Comparison of ENCODE assay signal across 8 cellular contexts in the genomic region with DNA sequence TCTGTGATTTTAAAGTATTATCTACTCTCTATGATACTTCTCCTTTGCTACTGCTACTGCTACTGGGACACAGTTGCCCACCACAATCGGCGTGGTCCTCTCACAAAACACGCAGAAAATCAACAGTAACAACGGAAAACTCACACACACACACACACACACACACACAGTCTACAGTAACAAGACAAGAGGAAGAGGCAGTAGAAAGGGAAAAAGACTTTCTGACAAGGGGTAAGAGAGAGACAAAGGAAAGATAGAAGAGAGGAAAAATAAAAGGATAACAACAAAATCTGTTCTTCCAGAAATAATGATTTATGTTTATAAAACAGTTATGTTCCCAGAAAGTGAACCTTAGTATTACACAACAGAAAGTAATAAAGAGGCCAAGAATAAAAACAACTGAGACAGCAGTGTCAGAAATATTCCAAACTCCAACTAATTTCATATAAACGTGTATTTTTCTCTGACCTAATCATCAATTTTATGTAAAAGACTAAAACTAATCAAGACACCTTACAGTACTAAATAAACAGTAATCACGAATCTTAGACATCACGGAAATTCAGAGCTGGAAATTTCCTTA. TPM values are rescaled to one million over a fixed set of nuclear protein-coding genes. Genes with fewer than 3 reads are reported as not detected.
DNase-seq lines count a peak whose midpoint lies in the region; ATAC-seq, FAIRE-seq and TF ChIP-seq lines count a peak whose summit lies in the region.

No MANE protein-coding gene starts in this region.

- H3K36me3 ChIP-seq in PC-9 (ENCODE audit: low read depth) (peaks cover 5% of the 10 kb centered on the region; the same call in 1 of the 2 replicates), pancreas (no peaks in the 10 kb centered on the region)

- peaks cover 48% of the 10 kb centered on the region for H4K20me1 ChIP-seq in PC-9 (ENCODE audit: insufficient read depth)

- POLR2A ChIA-PET in PC-9 (lab: Charles Lee; ENCODE audit: unreplicated experiment): interaction anchor here (0.5 to 0.7 kb wide), 3 partner anchors 13 to 93 kb away, joined by 4 to 9 read pairs (median 6); no protein-coding TSS in a partner anchor

- no peak overlapping the region for H2AFZ ChIP-seq in PC-9

- H3F3A ChIP-seq in PC-9 (ENCODE audit: insufficient read depth, low read depth): peaks cover 24% of the 10 kb centered on the region

- FAIRE-seq in endometrium (lab: Jason Lieb, UNC): peak; percentile 41
- no peak for FAIRE-seq in pancreas (lab: Jason Lieb, UNC)

- no peak for TF ChIP-seq CTCF in PC-9 (conservative IDR thresholded peaks at IDR 0.05)
- no peak for TF ChIP-seq CTCF in pancreas (IDR thresholded peaks at IDR 0.05)

- H3K4me2 ChIP-seq in PC-9: peak overlapping the region; percentile 98

- ATAC-seq in pancreas: no peak
- ATAC-seq in left colon: no peak
- no peak for ATAC-seq in GM19351 (IDR thresholded peaks at IDR 0.05; ENCODE audit: unreplicated experiment)

- no TSS peak for BruUV-seq in PC-9 (replicated peaks; lab: Mats Ljungman, UMichigan)

- intact Hi-C loops in PC-9 (cut with micrococcal nuclease; ENCODE audit: unreplicated experiment) (loop anchor here (2.0 kb wide), 1 partner anchor 86 kb away; no protein-coding TSS in a partner anchor), pancreas (cut with DNase I) (loop anchor here in 2 of 3 donors (10.0 kb wide), 2 partner anchors 54 to 84 kb away; no protein-coding TSS in a partner anchor), left colon (cut with DNase I, micrococcal nuclease) (loop anchor here in 1 of 2 donors (10.0 kb wide), 1 partner anchor 94 kb away; the partner anchor contains the start of gene NOL7)

- H3K9me2 ChIP-seq in PC-9 (ENCODE audit: insufficient read depth): no peaks in the 10 kb centered on the region

- H3K9me3 ChIP-seq in PC-9 (ENCODE audit: insufficient read depth, low read depth) (no peaks in the 10 kb centered on the region), pancreas (no peaks in the 10 kb centered on the region)

- H3K4me3 ChIP-seq in GM08714 (ENCODE audit: low read length) (peak overlapping the region; percentile 99; the same call in 1 of the 2 replicates), PC-9 (peak overlapping the region; percentile 81), pancreas (peak overlapping the region in 3 of 4 donors; percentile 72 to 89 (median 87))

- H3K27me3 ChIP-seq in PC-9 (ENCODE audit: insufficient read depth, low read depth) (no peaks in the 10 kb centered on the region), pancreas (no peaks in the 10 kb centered on the region)

- peak overlapping the region; percentile 64 for H3K27ac ChIP-seq in PC-9
- H3K27ac ChIP-seq in pancreas: peak overlapping the region in 3 of 4 donors; percentile 18 to 97 (median 95)

- WGBS in pancreas, 2 donors: 2 to 3% methylated on average over 7 of the region's 7 CpGs

- DNase-seq in PC-9 (no peak), pancreas (no peak), pons (ENCODE audit: low spot score) (no peak), left colon (no peak)
- DNase-seq in effector CD4-positive, alpha-beta T cell: no peak

- peaks cover 37% of the 10 kb centered on the region for H3K4me1 ChIP-seq in PC-9 (replicated peaks; ENCODE audit: insufficient read depth)
- peaks cover 19 to 35% (median 21%) of the 10 kb centered on the region in 3 donors for H3K4me1 ChIP-seq in pancreas

- H3K79me2 ChIP-seq in PC-9 (ENCODE audit: low read depth): peaks cover 76% of the 10 kb centered on the region

- CTCF ChIA-PET in PC-9 (lab: Charles Lee): no interaction called here

RNA-seq across cellular contexts. Expression of gene RANBP9, which starts 2.9 kb away (rescaled TPM):
- total RNA-seq in PC-9 (2021) (44.0 and 73.8 TPM in 2 replicates), pancreas (10 to 100 TPM; 13.3 to 22.2 (median 17.5) TPM), left colon (10 to 100 TPM; 32.5 to 33.9 TPM)
- polyA plus RNA-seq in pancreas: 10 to 100 TPM in 1 of 2 donors, 1 to 10 TPM in 1; 9.6 to 16.0 TPM
